8 cellular contexts compared by ENCODE assay signal in genomic region chr1:6489799-6490180, GRCh38. TPM values are rescaled to one million over a fixed set of nuclear protein-coding genes. Genes with fewer than 3 reads are reported as not detected.
A peak's percentile ranks its signal among the peaks of the same experiment; 100 is the strongest.
DNase-seq lines count a peak whose midpoint lies in the region; ATAC-seq and TF ChIP-seq lines count a peak whose summit lies in the region.

No MANE protein-coding gene starts in this region.

- H3K36me3 ChIP-seq in HCT116 (ENCODE audit: control insufficient read depth in 1 of 2, insufficient read depth in 2 of 2, low read length in 2 of 2): no peaks in the 10 kb centered on the region

- no peaks in the 10 kb centered on the region for H3K9me2 ChIP-seq in HCT116 (ENCODE audit: insufficient read depth)

- no peaks in the 10 kb centered on the region for H3K27me3 ChIP-seq in HCT116 (ENCODE audit: insufficient read depth, low read length)

- H2AFZ ChIP-seq in HCT116 (ENCODE audit: low read depth, low read length, poor library complexity, severe bottlenecking): no peak overlapping the region

- no peaks in the 10 kb centered on the region for H3K9me3 ChIP-seq in HCT116 (ENCODE audit: control insufficient read depth in 1 of 2, insufficient read depth in 1 of 2, low read depth in 1 of 2, low read length in 2 of 2)

- ATAC-seq in HCT116: peak; percentile 73
- ATAC-seq in left colon: peak; percentile 74
- no peak for ATAC-seq in GM18858 (IDR thresholded peaks at IDR 0.05; ENCODE audit: unreplicated experiment)

- H3K4me1 ChIP-seq in HCT116 (ENCODE audit: control insufficient read depth in 1 of 2, insufficient read depth in 2 of 2, low read length in 2 of 2): peaks cover 25 to 51% of the 10 kb centered on the region in 2 experiments

- H3K4me3 ChIP-seq in HCT116 (replicated peaks in 1 of 2; ENCODE audit: low read depth in 1 of 2, low read length in 2 of 2): peak overlapping the region; percentile 91 to 96

- intact Hi-C loops in HCT116 (cut with micrococcal nuclease) (loop anchor here (2.0 to 5.0 kb wide), 3 partner anchors 41 to 728 kb away; no protein-coding TSS in a partner anchor), left colon (cut with DNase I, micrococcal nuclease) (loop anchor here in 1 of 2 donors (5.0 kb wide), 1 partner anchor 158 kb away; no protein-coding TSS in a partner anchor)

- H3K79me2 ChIP-seq in HCT116 (ENCODE audit: insufficient read depth, low read length): peaks cover 5% of the 10 kb centered on the region; the same call in 1 of the 2 replicates

- peak in 2 of 3 experiments; percentile 89 to 91; a peak in 4 of 6 replicates for TF ChIP-seq CTCF in HCT116 (IDR thresholded peaks at IDR 0.05 in 2 of 3, conservative IDR thresholded peaks at IDR 0.05 in 1 of 3; ENCODE audit: borderline replicate concordance in 1 of 3, insufficient read depth in 1 of 3, low read depth in 2 of 3, low read length in 2 of 3)

- no peak for TF ChIP-seq POLR2A in HCT116 (IDR thresholded peaks at IDR 0.05; ENCODE audit: borderline replicate concordance, extremely low read depth, insufficient read depth, insufficient read length)

- CTCF ChIA-PET in HCT116 (lab: Charles Lee): interaction anchor here (1.3 to 4.3 kb wide), 9 partner anchors 9 to 156 kb away, joined by 3 to 14 read pairs (median 7); partner anchors contain the start of gene HES2

- DNase-seq in EL: peak; percentile 72
- peak; percentile 48 for DNase-seq in HCT116 (ENCODE audit: low read depth, low spot score)
- peak; percentile 10 for DNase-seq in NCI-H2081 treated with DMSO at 0.1 percent for 48 hours (lab: John Stamatoyannopoulos, UW)
- DNase-seq in activated CD4-positive, CD25-positive, alpha-beta regulatory T cell (lab: John Stamatoyannopoulos, UW): peak; percentile 54 to 63 (median 61)
- peak; percentile 82 for DNase-seq in cerebellar cortex (ENCODE audit: low spot score)
- DNase-seq in left colon: peak in 1 of 2 donors; percentile 79
- DNase-seq in stimulated activated CD4-positive, alpha-beta T cell treated with anti-CD3 and anti-CD28 coated beads, Interleukin-2, amount 100 ng/mL, for 24 hours: peak; percentile 81 to 85

- H3K9ac ChIP-seq in HCT116 (ENCODE audit: low read length): peak overlapping the region; percentile 91

- H3K4me2 ChIP-seq in HCT116 (ENCODE audit: low read length): peak overlapping the region; percentile 97

- no TSS peak for BruUV-seq in HCT116 (replicated peaks; lab: Mats Ljungman, UMichigan)

- POLR2A ChIA-PET in HCT116 (lab: Charles Lee): interaction anchor here (1.7 kb wide), 1 partner anchor 34 kb away, joined by 6 read pairs; no protein-coding TSS in a partner anchor

- RAD21 ChIA-PET in HCT116 (lab: Charles Lee; ENCODE audit: low non-redundant PET in 1 of 2, low total read pairs in 2 of 2, uncharacterized antibody in 2 of 2, unreplicated experiment in 2 of 2): no interaction called here

- no peak for TF ChIP-seq RAD21 in HCT116 (IDR thresholded peaks at IDR 0.05; ENCODE audit: low read depth)

- H4K20me1 ChIP-seq in HCT116 (ENCODE audit: insufficient read depth): no peaks in the 10 kb centered on the region

- peak overlapping the region; percentile 87 for H3K27ac ChIP-seq in HCT116 (ENCODE audit: low read depth, low read length)

TF ChIP-seq in HCT116, 20 proteins besides CTCF, POLR2A, EP300 and RAD21:
- TF ChIP-seq POLR2AphosphoS5 (IDR thresholded peaks at IDR 0.05; ENCODE audit: low read depth, low read length) (peak; percentile 58), ZNF274 (IDR thresholded peaks at IDR 0.05; ENCODE audit: low read depth, low read length) (no peak), YY1 (IDR thresholded peaks at IDR 0.05; ENCODE audit: extremely low read depth, insufficient replicate concordance, low read depth, low read length) (peak; percentile 22), CEBPB (IDR thresholded peaks at IDR 0.05; ENCODE audit: low read depth) (no peak), ATF3 (IDR thresholded peaks at IDR 0.05) (no peak)

RNA-seq across cellular contexts. Expression of gene PLEKHG5, which starts 1.7 kb away (rescaled TPM):
- 33.0 TPM for total RNA-seq in HCT116 (2021; ENCODE audit: unreplicated experiment)
- polyA plus RNA-seq in HCT116 (2012): 27.9 and 32.2 TPM in 2 replicates
- 10 to 100 TPM; 14.1 to 22.3 TPM for total RNA-seq in left colon

RNA-seq across cellular contexts. Expression of gene TNFRSF25, which starts 23.8 kb away (rescaled TPM):
- total RNA-seq in HCT116 (2021; ENCODE audit: unreplicated experiment): 27.5 TPM
- polyA plus RNA-seq in HCT116 (2012): 30.2 and 34.7 TPM in 2 replicates
- 10 to 100 TPM; 21.7 to 71.9 TPM for total RNA-seq in left colon
